1 cellular context compared by ENCODE assay signal in genomic region chr4:98166731-98167041, GRCh38.
TF ChIP-seq lines count a peak whose summit lies in the region.

No MANE protein-coding gene starts in this region.

TF ChIP-seq in GM23338, 12 proteins besides CTCF, POLR2A, EP300 and RAD21 (continued from another document):
- TF ChIP-seq ZNF462 (CRISPR knock-in tag; IDR thresholded peaks at IDR 0.05), result no peak
- TF ChIP-seq POLR2AphosphoS5 (IDR thresholded peaks at IDR 0.05; ENCODE audit: low read depth), result no peak
